8 cellular contexts compared by ENCODE assay signal in the genomic region with DNA sequence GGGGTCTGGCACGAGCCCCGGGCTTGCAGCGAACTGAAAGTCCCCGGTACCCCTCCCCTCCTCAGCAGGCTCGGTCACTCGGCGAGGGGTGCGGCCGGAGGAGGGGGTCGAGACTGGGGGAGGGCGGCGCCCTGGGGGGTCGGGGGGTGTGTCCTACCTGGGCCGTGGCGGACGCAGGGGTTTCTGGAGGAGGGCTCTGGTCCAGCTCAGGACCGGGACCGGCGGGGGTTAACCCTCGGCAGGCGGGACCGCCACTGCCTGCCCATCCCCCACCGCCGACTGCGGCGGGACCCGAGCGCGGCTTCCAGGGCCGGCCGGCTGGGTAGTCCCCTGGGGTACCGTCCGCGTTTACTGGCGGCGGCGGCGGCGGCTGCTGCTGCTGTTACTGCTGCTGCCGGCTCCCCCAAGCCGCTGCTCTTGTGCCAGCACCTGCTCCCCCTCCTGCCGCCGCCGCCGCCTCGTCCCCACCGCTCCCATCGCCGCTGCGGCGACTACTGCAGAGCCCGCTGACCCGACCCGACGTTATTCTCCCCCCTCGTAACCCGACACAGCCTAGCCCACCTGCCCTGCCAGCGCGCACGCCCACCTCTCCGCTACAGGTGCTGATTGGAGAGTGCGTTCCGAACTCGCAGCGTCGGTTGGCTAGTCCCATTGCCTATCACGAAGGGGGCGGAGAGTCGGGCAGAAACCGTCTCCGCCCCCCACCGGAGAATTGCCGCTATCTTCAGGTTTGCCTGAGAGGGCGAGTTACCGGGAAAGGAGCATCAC. TPM values are rescaled to one million over a fixed set of nuclear protein-coding genes. Genes with fewer than 3 reads are reported as not detected.
DNase-seq lines count a peak whose midpoint lies in the region; ATAC-seq and TF ChIP-seq lines count a peak whose summit lies in the region.

TSS of gene TTBK2 (minus strand) at position 498 of the 768 bp plus-strand sequence. CDS start 42,161 bp downstream, outside the sequence.

- H3K36me3 Mint-ChIP-seq in activated B cell treated with CpG ODN at 0.5 μM for 24 hours (ENCODE audit: low read depth) = peaks cover 8% of the 10 kb centered on the region

- peak; percentile 98 for DNase-seq in AG08395 (ENCODE audit: low spot score)
- DNase-seq in NCI-H345 (lab: John Stamatoyannopoulos, UW) = peak; percentile 98
- DNase-seq in activated B cell treated with CpG ODN at 0.5 μM for 24 hours = peak; percentile 88
- DNase-seq in central memory CD4-positive, alpha-beta T cell = peak; percentile 97
- DNase-seq in iris pigment epithelial cell (ENCODE audit: low read depth) = peak; percentile 99
- peak; percentile 94 to 96 for DNase-seq in stimulated activated CD4-positive, alpha-beta T cell treated with anti-CD3 and anti-CD28 coated beads, Interleukin-12 subunit alpha, Interleukin-12 subunit beta, amount 100 ng/mL, for 24 hours (ENCODE audit: low read depth in 2 of 2)

- peaks cover 37% of the 10 kb centered on the region for H3K4me1 Mint-ChIP-seq in activated B cell treated with CpG ODN at 0.5 μM for 24 hours

- no peaks in the 10 kb centered on the region for H3K27me3 Mint-ChIP-seq in activated B cell treated with CpG ODN at 0.5 μM for 24 hours

- CTCF ChIA-PET in activated B cell treated with CpG ODN at 0.5 μM for 24 hours (lab: Charles Lee) = no interaction called here

- TF ChIP-seq CTCF in activated B cell treated with CpG ODN at 0.5 μM for 24 hours (IDR thresholded peaks at IDR 0.05) = no peak

- H3K9me3 Mint-ChIP-seq in activated B cell treated with CpG ODN at 0.5 μM for 24 hours = no peaks in the 10 kb centered on the region

- intact Hi-C loops in activated B cell treated with CpG ODN at 0.5 μM for 24 hours (cut with micrococcal nuclease) = loop anchor here (1.0 to 10.0 kb wide), 6 partner anchors 183 to 648 kb away; partner anchors contain the start of genes CDAN1, GANC, HAUS2 and LCMT2

- peak; percentile 74 for TF ChIP-seq POLR2A in GM18951 (IDR thresholded peaks at IDR 0.05; ENCODE audit: extremely low read depth, insufficient read depth, insufficient read length)

- POLR2A ChIA-PET in activated B cell treated with CpG ODN at 0.5 μM for 24 hours (lab: Charles Lee) = no interaction called here

- H3K27ac Mint-ChIP-seq in activated B cell treated with CpG ODN at 0.5 μM for 24 hours = peak within 1 kb of the TSS; percentile 91

- in situ Hi-C loops in GM18951 (cut with MboI; ENCODE audit: low sequenced_read_pairs, unreplicated experiment) = no loop called here

- H3K4me3 Mint-ChIP-seq in activated B cell treated with CpG ODN at 0.5 μM for 24 hours = peak within 1 kb of the TSS; percentile 98

- peak; percentile 92 for ATAC-seq in HG03196 (IDR thresholded peaks at IDR 0.05; ENCODE audit: unreplicated experiment)
- ATAC-seq in activated B cell treated with CpG ODN at 0.5 μM for 24 hours (ENCODE audit: low read depth) = peak; percentile 94

RNA-seq across cellular contexts. Expression of gene TTBK2, which starts in this region (rescaled TPM):
- 16.2 and 19.8 TPM in 2 replicates for total RNA-seq in activated B cell treated with CpG ODN at 0.5 μM for 24 hours

Comparison
In these comparisons a context has a peak if more than half of its experiments do, and no peak if none do; other contexts are left out.
1. Peak in every context shown above with its lines: DNase-seq and ATAC-seq.